ENCODE assay signal across 23 cellular contexts in genomic region chr2:219199470-219200211, GRCh38. TPM values are rescaled to one million over a fixed set of nuclear protein-coding genes. Genes with fewer than 3 reads are reported as not detected.
DNase-seq lines count a peak whose midpoint lies in the region; ATAC-seq and TF ChIP-seq lines count a peak whose summit lies in the region.
"Had no signal": no experiment of that assay in that cellular context is flagged by ENCODE, and none has a peak within 500 bp of the region (broad histone marks: within the 10 kb centered on the region; RNA-seq: fewer than 3 reads in every experiment).

No MANE protein-coding gene starts in this region.

- H3K36me3 ChIP-seq in CD8-positive, alpha-beta T cell (ENCODE audit: insufficient read depth, low read length) = no peaks in the 10 kb centered on the region
- H3K36me3 ChIP-seq in naive thymus-derived CD4-positive, alpha-beta T cell (ENCODE audit: control insufficient read depth in 2 of 3, insufficient read depth in 3 of 3, low read length in 3 of 3) = no peaks in the 10 kb centered on the region
- no peaks in the 10 kb centered on the region for H3K36me3 ChIP-seq in upper lobe of right lung
- H3K36me3 ChIP-seq: gastroesophageal sphincter, pancreas, Peyer's patch, tibial artery had no signal

- no peaks in the 10 kb centered on the region for H3K9me3 ChIP-seq in CD8-positive, alpha-beta T cell (ENCODE audit: low read length)
- no peaks in the 10 kb centered on the region for H3K9me3 ChIP-seq in naive thymus-derived CD4-positive, alpha-beta T cell (ENCODE audit: control insufficient read depth in 2 of 3, low read length in 3 of 3)
- no peaks in the 10 kb centered on the region for H3K9me3 ChIP-seq in upper lobe of right lung
- H3K9me3 ChIP-seq: gastroesophageal sphincter, pancreas, Peyer's patch, tibial artery had no signal

- CTCF ChIA-PET in CD8-positive, alpha-beta T cell (lab: Charles Lee) = interaction anchor here (0.9 to 2.3 kb wide), 6 partner anchors 9 to 95 kb away, joined by 3 to 7 read pairs (median 4); partner anchors contain the start of genes ABCB6 and CNPPD1
- CTCF ChIA-PET in T-cell (lab: Charles Lee) = interaction anchor here (0.6 to 1.1 kb wide), 5 partner anchors 18 to 65 kb away, joined by 3 to 5 read pairs (median 3); no protein-coding TSS in a partner anchor
- CTCF ChIA-PET in naive thymus-derived CD4-positive, alpha-beta T cell (lab: Charles Lee) = no interaction called here

- no peaks in the 10 kb centered on the region for H3K27me3 Mint-ChIP-seq in CD8-positive, alpha-beta T cell (ENCODE audit: low read depth)
- H3K27me3 Mint-ChIP-seq in T-cell = peaks cover 5 to 6% of the 10 kb centered on the region in 2 donors
- H3K27me3 Mint-ChIP-seq in naive thymus-derived CD4-positive, alpha-beta T cell = peaks cover 0 to 12% (median 10%) of the 10 kb centered on the region in 5 donors

- in situ Hi-C loops in GM13976 (cut with MboI; ENCODE audit: low sequenced_read_pairs, unreplicated experiment) = no loop called here

- ATAC-seq in CD8-positive, alpha-beta T cell = no peak
- ATAC-seq in T-cell (replicated peaks in 1 of 4) = no peak
- ATAC-seq in naive thymus-derived CD4-positive, alpha-beta T cell = no peak
- ATAC-seq in upper lobe of right lung = no peak
- ATAC-seq: gastroesophageal sphincter, HCT116, pancreas, sciatic nerve, T-helper 17 cell had no signal

- POLR2A ChIA-PET in CD8-positive, alpha-beta T cell (lab: Charles Lee) = interaction anchor here (0.5 to 2.0 kb wide), 11 partner anchors 9 to 803 kb away, joined by 3 to 9 read pairs (median 4); partner anchors contain the start of genes CNPPD1, NHEJ1 and RETREG2
- POLR2A ChIA-PET in T-cell (lab: Charles Lee) = interaction anchor here in 1 of 2 donors (0.5 kb wide), 1 partner anchor 12 kb away, joined by 7 read pairs; no protein-coding TSS in a partner anchor
- POLR2A ChIA-PET in naive thymus-derived CD4-positive, alpha-beta T cell (lab: Charles Lee) = interaction anchor here (0.8 to 17.4 kb wide), 6 partner anchors 12 to 79 kb away, joined by 3 to 343 read pairs (median 4); partner anchors contain the start of genes CNPPD1, DNAJB2 and SLC23A3

- H3K27me3 ChIP-seq in CD8-positive, alpha-beta T cell (ENCODE audit: insufficient read depth, low read length) = no peaks in the 10 kb centered on the region
- H3K27me3 ChIP-seq in naive thymus-derived CD4-positive, alpha-beta T cell (ENCODE audit: control insufficient read depth in 2 of 2, insufficient read depth in 2 of 2, low read length in 2 of 2) = no peaks in the 10 kb centered on the region
- H3K27me3 ChIP-seq in upper lobe of right lung = no peaks in the 10 kb centered on the region
- H3K27me3 ChIP-seq: pancreas, Peyer's patch had no signal

- intact Hi-C loops in CD8-positive, alpha-beta T cell (cut with DNase I, micrococcal nuclease) = loop anchor here in 1 of 2 experiments (10.0 kb wide), 1 partner anchor 485 kb away; the partner anchor contains the start of gene TTLL4
- intact Hi-C loops in naive thymus-derived CD4-positive, alpha-beta T cell (cut with micrococcal nuclease) = no loop called here
- intact Hi-C loops in upper lobe of right lung (cut with DNase I) = no loop called here

- no peaks in the 10 kb centered on the region for H3K36me3 Mint-ChIP-seq in CD8-positive, alpha-beta T cell
- no peaks in the 10 kb centered on the region for H3K36me3 Mint-ChIP-seq in T-cell
- H3K36me3 Mint-ChIP-seq in naive thymus-derived CD4-positive, alpha-beta T cell = peaks cover 0 to 4% (median 0%) of the 10 kb centered on the region in 5 donors

- H3K4me3 ChIP-seq in CD8-positive, alpha-beta T cell (ENCODE audit: low read depth, low read length) = peak overlapping the region; percentile 25
- H3K4me3 ChIP-seq in naive thymus-derived CD4-positive, alpha-beta T cell (ENCODE audit: low read length) = no peak overlapping the region
- no peak overlapping the region for H3K4me3 ChIP-seq in upper lobe of right lung
- H3K4me3 ChIP-seq: gastroesophageal sphincter, pancreas, Peyer's patch, tibial artery had no signal

- no peak for TF ChIP-seq CTCF in CD8-positive, alpha-beta T cell (IDR thresholded peaks at IDR 0.05)
- TF ChIP-seq CTCF in GM13976 (IDR thresholded peaks at IDR 0.05; ENCODE audit: borderline replicate concordance, control extremely low read depth, extremely low read depth, insufficient read depth, missing control alignments) = no peak
- TF ChIP-seq CTCF in upper lobe of right lung (IDR thresholded peaks at IDR 0.05) = no peak

- peaks cover 2% of the 10 kb centered on the region for H3K9me3 Mint-ChIP-seq in CD8-positive, alpha-beta T cell
- H3K9me3 Mint-ChIP-seq in T-cell = no peaks in the 10 kb centered on the region
- H3K9me3 Mint-ChIP-seq in naive thymus-derived CD4-positive, alpha-beta T cell = peaks cover 0 to 3% (median 0%) of the 10 kb centered on the region in 11 donors

- H3K4me1 Mint-ChIP-seq in CD8-positive, alpha-beta T cell (ENCODE audit: low read depth) = peaks cover 26% of the 10 kb centered on the region
- H3K4me1 Mint-ChIP-seq in T-cell = peaks cover 16 to 20% (median 16%) of the 10 kb centered on the region in 3 donors
- H3K4me1 Mint-ChIP-seq in naive thymus-derived CD4-positive, alpha-beta T cell = peaks cover 6 to 22% (median 12%) of the 10 kb centered on the region in 7 donors

- peak overlapping the region; percentile 62 for H3K27ac Mint-ChIP-seq in CD8-positive, alpha-beta T cell
- H3K27ac Mint-ChIP-seq in T-cell = no peak overlapping the region
- peak overlapping the region in 2 of 9 donors; percentile 9 to 10 for H3K27ac Mint-ChIP-seq in naive thymus-derived CD4-positive, alpha-beta T cell
- H3K27ac Mint-ChIP-seq: T-helper 17 cell had no signal

- H3K27ac ChIP-seq in CD8-positive, alpha-beta T cell (ENCODE audit: low read depth, low read length) = no peak overlapping the region
- no peak overlapping the region for H3K27ac ChIP-seq in naive thymus-derived CD4-positive, alpha-beta T cell (ENCODE audit: low read depth, low read length)
- no peak overlapping the region for H3K27ac ChIP-seq in upper lobe of right lung
- H3K27ac ChIP-seq: gastroesophageal sphincter, pancreas, Peyer's patch, tibial artery had no signal

- DNase-seq in CD8-positive, alpha-beta T cell = no peak
- no peak for DNase-seq in T-cell
- peak in 1 of 9 donors; percentile 13 for DNase-seq in naive thymus-derived CD4-positive, alpha-beta T cell
- DNase-seq in stimulated activated naive CD4-positive, alpha-beta T cell treated with Interleukin-2 at 50 U/mL for 16 hours (lab: John Stamatoyannopoulos, UW) = no peak
- no peak for DNase-seq in GM13976 (ENCODE audit: low spot score)
- no peak for DNase-seq in upper lobe of right lung
- DNase-seq: ACHN; activated CD4-positive, alpha-beta T cell treated with anti-CD3 and anti-CD28 coated beads, Interleukin-2, amount 50 U/mL, for 4 hours; activated naive CD4-positive, alpha-beta T cell treated with anti-CD3 and anti-CD28 coated beads, Interleukin-2, amount 50 U/mL, for 16 hours; DMS 273 treated with DMSO at 0.1 percent for 48 hours; effector CD4-positive, alpha-beta T cell; kidney glomerular epithelial cell; mammary epithelial cell; NCI-H1105; NCI-H2081 treated with DMSO at 0.1 percent for 48 hours; NK-92 treated with Interleukin-12 subunit alpha and Interleukin-12 subunit beta, amount 100 ng/mL, for 24 hours; T-helper 17 cell; tibial artery had no signal

- peaks cover 14% of the 10 kb centered on the region for H3K4me1 ChIP-seq in CD8-positive, alpha-beta T cell (ENCODE audit: insufficient read depth, low read length)
- H3K4me1 ChIP-seq in naive thymus-derived CD4-positive, alpha-beta T cell (ENCODE audit: control insufficient read depth in 2 of 2, insufficient read depth in 2 of 2, low read length in 2 of 2) = peaks cover 4 to 9% of the 10 kb centered on the region in 2 donors
- no peaks in the 10 kb centered on the region for H3K4me1 ChIP-seq in upper lobe of right lung
- H3K4me1 ChIP-seq: gastroesophageal sphincter, pancreas, Peyer's patch, tibial artery had no signal

- peak overlapping the region; percentile 66 for H3K4me3 Mint-ChIP-seq in CD8-positive, alpha-beta T cell
- peak overlapping the region in 2 of 3 donors; percentile 40 to 81 for H3K4me3 Mint-ChIP-seq in T-cell
- H3K4me3 Mint-ChIP-seq in naive thymus-derived CD4-positive, alpha-beta T cell = peak overlapping the region in 8 of 10 donors; percentile 1 to 91 (median 12)

RNA-seq across cellular contexts. Expression of gene ZFAND2B, which starts 6.9 kb away (rescaled TPM):
- 10 to 100 TPM; 74.3 to 78.7 TPM for total RNA-seq in CD8-positive, alpha-beta T cell
- total RNA-seq in T-cell (10 to 100 TPM; 61.7 to 91.6 (median 85.6) TPM), upper lobe of right lung (41.2 TPM)
- total RNA-seq in naive thymus-derived CD4-positive, alpha-beta T cell = 10 to 100 TPM; 50.1 to 79.5 (median 71.3) TPM
- 10 to 100 TPM; 72.4 to 90.7 TPM for polyA plus RNA-seq in naive thymus-derived CD4-positive, alpha-beta T cell

RNA-seq across cellular contexts. Expression of gene ABCB6, which starts 19.1 kb away (rescaled TPM):
- 1 to 10 TPM; 3.4 to 3.5 TPM for total RNA-seq in CD8-positive, alpha-beta T cell
- total RNA-seq in T-cell (10 to 100 TPM in 3 of 5 donors, 1 to 10 TPM in 2; 4.1 to 16.5 (median 13.0) TPM), upper lobe of right lung (18.2 TPM)
- 10 to 100 TPM in 2 of 5 experiments, 1 to 10 TPM in 3; 4.1 to 30.2 (median 8.3) TPM for total RNA-seq in naive thymus-derived CD4-positive, alpha-beta T cell
- polyA plus RNA-seq in naive thymus-derived CD4-positive, alpha-beta T cell = 1 to 10 TPM in 1 of 2 donors, under 1 TPM in 1; 0.66 to 3.2 TPM

RNA-seq across cellular contexts. Expression of gene RETREG2, which starts 21.6 kb away (rescaled TPM):
- 10 to 100 TPM; 76.7 to 79.0 TPM for total RNA-seq in CD8-positive, alpha-beta T cell
- total RNA-seq in T-cell (100 to 1,000 TPM in 3 of 5 donors, 10 to 100 TPM in 2; 85.2 to 131 (median 109) TPM), upper lobe of right lung (79.8 TPM)
- 100 to 1,000 TPM in 2 of 5 experiments, 10 to 100 TPM in 3; 70.2 to 124 (median 90.9) TPM for total RNA-seq in naive thymus-derived CD4-positive, alpha-beta T cell
- 10 to 100 TPM; 58.5 to 62.4 TPM for polyA plus RNA-seq in naive thymus-derived CD4-positive, alpha-beta T cell

RNA-seq across cellular contexts. Expression of gene CNPPD1, which starts 22.9 kb away (rescaled TPM):
- 10 to 100 TPM; 41.0 to 46.0 TPM for total RNA-seq in CD8-positive, alpha-beta T cell
- total RNA-seq in T-cell (10 to 100 TPM; 49.2 to 89.5 (median 83.2) TPM), upper lobe of right lung (64.0 TPM)
- 10 to 100 TPM; 48.2 to 77.6 (median 64.5) TPM for total RNA-seq in naive thymus-derived CD4-positive, alpha-beta T cell
- polyA plus RNA-seq in naive thymus-derived CD4-positive, alpha-beta T cell = 10 to 100 TPM; 48.2 to 68.7 TPM

RNA-seq across cellular contexts. Expression of gene ATG9A, which starts 29.8 kb away (rescaled TPM):
- 100 to 1,000 TPM; 103 to 116 TPM for total RNA-seq in CD8-positive, alpha-beta T cell
- total RNA-seq in T-cell = 10 to 100 TPM; 52.5 to 72.9 (median 57.6) TPM
- 10 to 100 TPM; 52.6 to 66.0 (median 60.9) TPM for total RNA-seq in naive thymus-derived CD4-positive, alpha-beta T cell
- 10 to 100 TPM; 14.0 to 40.0 TPM for polyA plus RNA-seq in naive thymus-derived CD4-positive, alpha-beta T cell
- 48.2 TPM for total RNA-seq in upper lobe of right lung

Comparison
In these comparisons a context has a peak if more than half of its experiments do, and no peak if none do; other contexts are left out.
1. H3K4me3 Mint-ChIP-seq: peak in every context shown above with its lines; median percentile 66 in CD8-positive, alpha-beta T cell; 60 in T-cell; 12 in naive thymus-derived CD4-positive, alpha-beta T cell.